23 cellular contexts compared by ENCODE assay signal in the genomic region with DNA sequence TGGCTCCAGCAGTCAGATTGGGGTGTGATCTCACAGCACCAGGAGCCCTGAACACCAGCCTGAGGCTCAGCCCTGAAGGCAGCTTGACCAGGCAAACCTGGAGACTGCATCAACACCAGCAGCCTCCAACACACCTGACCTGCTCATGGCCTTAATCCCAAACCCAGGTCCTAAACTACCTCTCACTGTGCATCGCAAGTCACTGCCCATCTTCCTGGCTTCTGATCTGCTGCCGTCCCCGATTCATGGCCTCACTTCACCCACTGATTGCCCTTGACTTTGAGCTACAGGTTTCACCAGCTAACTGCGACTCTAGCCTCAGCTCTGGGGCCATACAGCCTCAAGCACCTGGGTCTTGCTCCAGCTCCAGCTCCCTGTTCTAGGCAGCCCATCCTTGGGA. TPM values are rescaled to one million over a fixed set of nuclear protein-coding genes. Genes with fewer than 3 reads are reported as not detected.
A peak's percentile ranks its signal among the peaks of the same experiment; 100 is the strongest.
DNase-seq lines count a peak whose midpoint lies in the region; ATAC-seq, FAIRE-seq and TF ChIP-seq lines count a peak whose summit lies in the region.
"Had no signal": no experiment of that assay in that cellular context is flagged by ENCODE, and none has a peak within 500 bp of the region (broad histone marks: within the 10 kb centered on the region; RNA-seq: fewer than 3 reads in every experiment).

No MANE protein-coding gene starts in this region.

- no peak for FAIRE-seq in K562 (lab: Jason Lieb, UNC)
- FAIRE-seq: A204.1, G401.6, GM12891, GM19239, H54, HTR-8/SVneo had no signal

- H3K9ac ChIP-seq in K562 (ENCODE audit: insufficient read depth in 1 of 2, low read depth in 2 of 2, low read length in 2 of 2): peak overlapping the region in 1 of 2 experiments; percentile 45; a peak in 1 of 4 replicates

- no peak for TF ChIP-seq EP300 in K562 (IDR thresholded peaks at IDR 0.05; ENCODE audit: low read length)

- no peak for TF ChIP-seq RAD21 in K562 (CRISPR knock-in tag; conservative IDR thresholded peaks at IDR 0.05 in 1 of 2, IDR thresholded peaks at IDR 0.05 in 1 of 2)

- H3K36me3 ChIP-seq in K562 (ENCODE audit: control insufficient read depth, insufficient read depth, low read length) (no peaks in the 10 kb centered on the region), spleen (peaks cover 0 to 85% (median 4%) of the 10 kb centered on the region in 6 donors), PC-9 (ENCODE audit: low read depth) (no peaks in the 10 kb centered on the region)
- H3K36me3 ChIP-seq: BE2C had no signal

- intact Hi-C loops in K562 (cut with micrococcal nuclease) (no loop called here), spleen (cut with DNase I; ENCODE audit: low total_unique reads) (no loop called here), PC-9 (cut with micrococcal nuclease; ENCODE audit: unreplicated experiment) (no loop called here)

- H3F3A ChIP-seq in PC-9 (ENCODE audit: insufficient read depth, low read depth): no peaks in the 10 kb centered on the region

- POLR2A ChIA-PET in K562 (lab: Yijun Ruan, JAX): interaction anchor here (0.7 kb wide), 1 partner anchor 412 kb away, joined by 3 read pairs; no protein-coding TSS in a partner anchor
- POLR2A ChIA-PET in PC-9 (lab: Charles Lee; ENCODE audit: unreplicated experiment): interaction anchor here (0.6 kb wide), 1 partner anchor 646 kb away, joined by 3 read pairs; no protein-coding TSS in a partner anchor

- H3K36me3 Mint-ChIP-seq in T-helper 17 cell (ENCODE audit: low read depth): peaks cover 7% of the 10 kb centered on the region

- TF ChIP-seq POLR2A in K562 (conservative IDR thresholded peaks at IDR 0.05) (no peak), spleen (IDR thresholded peaks at IDR 0.05) (no peak)

- no peaks in the 10 kb centered on the region for H3K27me3 Mint-ChIP-seq in T-helper 17 cell
- H3K27me3 Mint-ChIP-seq: CD8-positive, alpha-beta memory T cell had no signal

- H4K20me1 ChIP-seq in K562 (replicated peaks; ENCODE audit: control insufficient read depth, insufficient read depth, low read length) (peaks cover 19% of the 10 kb centered on the region), PC-9 (ENCODE audit: insufficient read depth) (no peaks in the 10 kb centered on the region)

- H3K4me3 ChIP-seq in K562 (no peak overlapping the region), spleen (no peak overlapping the region), PC-9 (no peak overlapping the region)
- H3K4me3 ChIP-seq: GM23338 had no signal

- H3K79me2 ChIP-seq in K562 (ENCODE audit: control insufficient read depth, insufficient read depth, low read length) (no peaks in the 10 kb centered on the region), PC-9 (ENCODE audit: low read depth) (no peaks in the 10 kb centered on the region)

- peak overlapping the region; percentile 6 for H3K27ac Mint-ChIP-seq in T-helper 17 cell
- H3K27ac Mint-ChIP-seq: CD8-positive, alpha-beta memory T cell; GM23338; HFFc6 had no signal

- no peaks in the 10 kb centered on the region for H3K9me2 ChIP-seq in PC-9 (ENCODE audit: insufficient read depth)

- H3K4me1 Mint-ChIP-seq in T-helper 17 cell: peaks cover 13% of the 10 kb centered on the region
- H3K4me1 Mint-ChIP-seq: CD8-positive, alpha-beta memory T cell had no signal

- BruUV-seq in K562 (replicated peaks; lab: Mats Ljungman, UMichigan): no TSS peak
- no TSS peak for BruUV-seq in PC-9 (replicated peaks; lab: Mats Ljungman, UMichigan)

- H3K4me1 ChIP-seq in K562 (replicated peaks in 1 of 2; ENCODE audit: control insufficient read depth in 2 of 2, insufficient read depth in 2 of 2, low read length in 2 of 2) (peaks cover 0 to 12% of the 10 kb centered on the region in 2 experiments; a peak in 1 of 5 replicates), spleen (no peaks in the 10 kb centered on the region), PC-9 (replicated peaks; ENCODE audit: insufficient read depth) (no peaks in the 10 kb centered on the region)
- H3K4me1 ChIP-seq: BE2C had no signal

- no peak for ATAC-seq in T-helper 17 cell
- peak; percentile 7; the same call in 1 of the 3 replicates for ATAC-seq in K562
- ATAC-seq: GM23338, HCT116 had no signal

- in situ Hi-C loops in K562 (cut with MboI): loop anchor here (5.0 kb wide), 1 partner anchor 304 kb away; no protein-coding TSS in a partner anchor

- H3K27ac ChIP-seq in K562 (ENCODE audit: extremely low read depth, low read depth, low read length) (no peak overlapping the region), spleen (no peak overlapping the region), PC-9 (no peak overlapping the region)

- TF ChIP-seq CTCF in K562 (IDR thresholded peaks at IDR 0.05 in 2 of 3, conservative IDR thresholded peaks at IDR 0.05 in 1 of 3; ENCODE audit: insufficient read depth in 2 of 3, low read depth in 1 of 3, low read length in 3 of 3) (no peak), spleen (IDR thresholded peaks at IDR 0.05 in 8 of 11, conservative IDR thresholded peaks at IDR 0.05 in 3 of 11) (no peak), PC-9 (conservative IDR thresholded peaks at IDR 0.05) (no peak)

- no peak overlapping the region for H3K4me2 ChIP-seq in K562 (ENCODE audit: insufficient read depth, low read length)
- no peak overlapping the region for H3K4me2 ChIP-seq in PC-9
- H3K4me2 ChIP-seq: GM23338 had no signal

- 3% methylated on average over 4 of the region's 4 CpGs for WGBS in K562 (ENCODE audit: insufficient coverage, low coverage, missing lambda C conversion rate)
- 90 to 100% (median 94%) methylated on average over 4 of the region's 4 CpGs for WGBS in spleen, 5 donors

- DNase-seq in T-helper 17 cell (no peak), K562 (ENCODE audit: extremely low read depth in 1 of 4, low spot score in 3 of 4) (no peak), spleen (peak; percentile 45), PC-9 (no peak), SKM-1 treated with dmso at 0.1 percent for 144 hours (lab: John Stamatoyannopoulos, UW; ENCODE audit: unreplicated experiment) (no peak), NCI-H82 (lab: John Stamatoyannopoulos, UW) (no peak)
- DNase-seq: ACHN; BE2C; C1 segment of cervical spinal cord; CD4-positive, CD25-positive, alpha-beta regulatory T cell; CD8-positive, alpha-beta memory T cell; COR-L47; DMS 273 treated with DMSO at 0.1 percent for 48 hours; HFFc6; IMR-90 had no signal

- H2AFZ ChIP-seq in K562 (ENCODE audit: low read depth, low read length) (no peak overlapping the region), PC-9 (no peak overlapping the region)
- H2AFZ ChIP-seq: GM23338 had no signal

- H3K4me3 Mint-ChIP-seq in T-helper 17 cell: no peak overlapping the region
- H3K4me3 Mint-ChIP-seq: CD4-positive, CD25-positive, alpha-beta regulatory T cell; CD8-positive, alpha-beta memory T cell; GM23338; HFFc6 had no signal

- H3K9me3 ChIP-seq in T-helper 17 cell (ENCODE audit: control insufficient read depth, low read length, poor library complexity, severe bottlenecking) (no peaks in the 10 kb centered on the region), K562 (replicated peaks; ENCODE audit: control insufficient read depth, insufficient read depth, low read depth, low read length) (no peaks in the 10 kb centered on the region), spleen (no peaks in the 10 kb centered on the region), PC-9 (ENCODE audit: insufficient read depth, low read depth) (no peaks in the 10 kb centered on the region)
- H3K9me3 ChIP-seq: BE2C had no signal

- CTCF ChIA-PET in K562 (lab: Yijun Ruan, JAX; ENCODE audit: low intra/inter-chr PET ratio) (no interaction called here), PC-9 (lab: Charles Lee) (interaction anchor here (0.7 kb wide), 1 partner anchor 11 kb away, joined by 3 read pairs; no protein-coding TSS in a partner anchor)

- H3K27me3 ChIP-seq in K562 (ENCODE audit: control insufficient read depth in 2 of 2, insufficient read depth in 2 of 2, low read length in 2 of 2) (peaks cover 43 to 66% of the 10 kb centered on the region in 2 experiments), spleen (replicated peaks in 1 of 7) (no peaks in the 10 kb centered on the region), PC-9 (ENCODE audit: insufficient read depth, low read depth) (0 out of 2 replicates have a peak, but pooled peaks cover 5% of the 10 kb centered on the region)
- H3K27me3 ChIP-seq: BE2C had no signal

- no peaks in the 10 kb centered on the region for H3K9me1 ChIP-seq in K562 (ENCODE audit: control insufficient read depth, insufficient read depth, low read length)

TF ChIP-seq in K562, 482 proteins besides CTCF, POLR2A, EP300 and RAD21:
- no peak for TF ChIP-seq CBFA2T2 (conservative IDR thresholded peaks at IDR 0.05)
- TF ChIP-seq MCM3 (IDR thresholded peaks at IDR 0.05): 0 out of 2 replicates have a peak, but pooled peaks have one; percentile 8
TF ChIP-seq in K562: peak in this region for 1.

RNA-seq across cellular contexts. Expression of gene PARP12, which starts 49.1 kb away (rescaled TPM):
- 100 to 1,000 TPM; 134 to 138 TPM for total RNA-seq in T-helper 17 cell
- total RNA-seq in K562 (2011; cell fraction: chromatin; rRNA removed; ENCODE audit: low replicate concordance): 109 and 119 TPM in 2 replicates
- 57.4 and 59.0 TPM in 2 replicates for total RNA-seq in K562 (2011; cell fraction: nucleolus; rRNA removed)
- 88.5 and 107 TPM in 2 replicates for total RNA-seq in K562 (2011; cell fraction: nucleoplasm; rRNA removed)
- total RNA-seq in K562 (2014; rRNA removed): 20.4 and 25.7 TPM in 2 replicates
- 20.6 and 23.5 TPM in 2 replicates for total RNA-seq in K562 (2014; rRNA removed; fragmentation: Illumina TruSeq; extraction: Trizol)
- total RNA-seq in K562 (2015; rRNA removed; fragmentation: Illumina TruSeq; extraction: Trizol): 22.1 and 23.4 TPM in 2 replicates
- 23.3 and 25.5 TPM in 2 replicates for total RNA-seq in K562 (2021)
- 35.6 and 40.4 TPM in 2 replicates for polyA plus RNA-seq in K562 (2011; rRNA removed)
- polyA plus RNA-seq in K562 (2011; cell fraction: cytosol; rRNA removed): 26.6 and 44.3 TPM in 2 replicates
- polyA plus RNA-seq in K562 (2011; cell fraction: nucleus; rRNA removed): 108 and 147 TPM in 2 replicates
- polyA plus RNA-seq in K562 (2012): 18.4 and 26.4 TPM in 2 replicates
- 24.7 and 27.7 TPM in 2 replicates for polyA plus RNA-seq in K562 (2014; fragmentation: Illumina TruSeq; extraction: Trizol)
- 1 to 10 TPM; 4.6 to 7.1 TPM for polyA plus RNA-seq in K562 (2014; fragmentation: Nextera tagmentation; extraction: Ambion mirVana)
- polyA plus RNA-seq in K562 (2014; rRNA removed): 21.4 and 23.9 TPM in 2 replicates
- polyA minus RNA-seq in K562 (2011; rRNA and poly(A)+ RNA removed): 33.4 and 43.2 TPM in 2 replicates
- polyA minus RNA-seq in K562 (2011; cell fraction: cytosol; rRNA and poly(A)+ RNA removed): 21.9 and 24.1 TPM in 2 replicates
- 31.2 and 37.2 TPM in 2 replicates for polyA minus RNA-seq in K562 (2011; cell fraction: nucleus; rRNA and poly(A)+ RNA removed)
- 100 to 1,000 TPM in 1 of 7 donors, 10 to 100 TPM in 6; 60.8 to 101 (median 77.5) TPM for total RNA-seq in spleen
- 10 to 100 TPM; 26.9 to 68.4 (median 59.2) TPM for polyA plus RNA-seq in spleen
- 32.4 and 37.7 TPM in 2 replicates for total RNA-seq in PC-9 (2021)
